19 cellular contexts compared by ENCODE assay signal in genomic region chr1:17377325-17377953, GRCh38. TPM values are rescaled to one million over a fixed set of nuclear protein-coding genes. Genes with fewer than 3 reads are reported as not detected.
A peak's percentile ranks its signal among the peaks of the same experiment; 100 is the strongest.
DNase-seq lines count a peak whose midpoint lies in the region; TF ChIP-seq lines count a peak whose summit lies in the region.
"Had no signal": no experiment of that assay in that cellular context is flagged by ENCODE, and none has a peak within 500 bp of the region (broad histone marks: within the 10 kb centered on the region; RNA-seq: fewer than 3 reads in every experiment).

No MANE protein-coding gene starts in this region.

- no peaks in the 10 kb centered on the region for H3K9me3 Mint-ChIP-seq in activated naive CD4-positive, alpha-beta T cell treated with anti-CD3 and anti-CD28 coated beads for 36 hours
- no peaks in the 10 kb centered on the region for H3K9me3 Mint-ChIP-seq in activated naive CD4-positive, alpha-beta T cell treated with anti-CD3 and anti-CD28 coated beads, Interleukin-2, amount 10 ng/mL, durations not matched to agents 7 days and 5 days
- H3K9me3 Mint-ChIP-seq: activated naive CD8-positive, alpha-beta T cell treated with anti-CD3 and anti-CD28 coated beads for 36 hours had no signal

- H3K36me3 Mint-ChIP-seq in activated naive CD4-positive, alpha-beta T cell treated with anti-CD3 and anti-CD28 coated beads for 36 hours (ENCODE audit: low read depth), result no peaks in the 10 kb centered on the region
- no peaks in the 10 kb centered on the region for H3K36me3 Mint-ChIP-seq in activated naive CD4-positive, alpha-beta T cell treated with anti-CD3 and anti-CD28 coated beads, Interleukin-2, amount 10 ng/mL, durations not matched to agents 7 days and 5 days
- H3K36me3 Mint-ChIP-seq: activated naive CD8-positive, alpha-beta T cell treated with anti-CD3 and anti-CD28 coated beads for 36 hours had no signal

- no peaks in the 10 kb centered on the region for H3K27me3 ChIP-seq in HUES48 (ENCODE audit: control insufficient read depth, insufficient read depth, low read length)
- H3K27me3 ChIP-seq: cardiac muscle cell had no signal

- no peak for TF ChIP-seq CTCF in C4-2B (conservative IDR thresholded peaks at IDR 0.05)

- no peaks in the 10 kb centered on the region for H3K9me3 ChIP-seq in HUES48 (ENCODE audit: control insufficient read depth, insufficient read depth, low read length)
- H3K9me3 ChIP-seq: HAP-1 had no signal

- intact Hi-C loops in activated naive CD4-positive, alpha-beta T cell treated with anti-CD3 and anti-CD28 coated beads for 36 hours (cut with micrococcal nuclease), result no loop called here

- no peak overlapping the region for H3K9ac ChIP-seq in HUES48 (ENCODE audit: low read depth, low read length)

- H3K4me1 Mint-ChIP-seq in activated naive CD4-positive, alpha-beta T cell treated with anti-CD3 and anti-CD28 coated beads for 36 hours (ENCODE audit: low read depth), result no peaks in the 10 kb centered on the region
- H3K4me1 Mint-ChIP-seq in activated naive CD4-positive, alpha-beta T cell treated with anti-CD3 and anti-CD28 coated beads, Interleukin-2, amount 10 ng/mL, durations not matched to agents 7 days and 5 days, result no peaks in the 10 kb centered on the region
- H3K4me1 Mint-ChIP-seq: activated naive CD8-positive, alpha-beta T cell treated with anti-CD3 and anti-CD28 coated beads for 36 hours had no signal

- peaks cover 4% of the 10 kb centered on the region for H3K27me3 Mint-ChIP-seq in activated naive CD4-positive, alpha-beta T cell treated with anti-CD3 and anti-CD28 coated beads for 36 hours (ENCODE audit: low read depth)
- H3K27me3 Mint-ChIP-seq in activated naive CD4-positive, alpha-beta T cell treated with anti-CD3 and anti-CD28 coated beads, Interleukin-2, amount 10 ng/mL, durations not matched to agents 7 days and 5 days, result peaks cover 16% of the 10 kb centered on the region
- H3K27me3 Mint-ChIP-seq: activated naive CD8-positive, alpha-beta T cell treated with anti-CD3 and anti-CD28 coated beads for 36 hours had no signal

- H3K36me3 ChIP-seq in HUES48 (ENCODE audit: control insufficient read depth, insufficient read depth, low read length), result no peaks in the 10 kb centered on the region
- H3K36me3 ChIP-seq: cardiac muscle cell, HAP-1 had no signal

- POLR2A ChIA-PET in HEK293T (lab: Yijun Ruan, JAX), result no interaction called here

- DNase-seq in NCI-H510A (lab: John Stamatoyannopoulos, UW), result peak; percentile 93
- DNase-seq in iPS DF 19.7 (ENCODE audit: low read depth, low spot score), result peak; percentile 84
- no peak for DNase-seq in activated naive CD4-positive, alpha-beta T cell treated with anti-CD3 and anti-CD28 coated beads for 36 hours
- DNase-seq in NCI-H2171 (lab: John Stamatoyannopoulos, UW), result no peak
- DNase-seq in activated naive CD4-positive, alpha-beta T cell treated with anti-CD3 and anti-CD28 coated beads, Interleukin-2, amount 10 ng/mL, durations not matched to agents 7 days and 5 days, result no peak
- no peak for DNase-seq in HEK293T (ENCODE audit: extremely low spot score)
- DNase-seq: activated CD4-positive, alpha-beta T cell treated with anti-CD3 and anti-CD28 coated beads, Interleukin-2, amount 50 U/mL, for 1 hour; activated naive CD8-positive, alpha-beta T cell treated with anti-CD3 and anti-CD28 coated beads for 36 hours; NCI-H1930; SHP77 treated with DMSO at 0.1 percent for 48 hours; stimulated activated CD4-positive, alpha-beta T cell treated with anti-CD3 and anti-CD28 coated beads, Interleukin-4, amount 100 ng/mL, for 1 hour; T-helper 9 cell had no signal

- 0 out of 2 replicates have a peak overlapping the region, but pooled peaks have one; percentile 7 for H3K4me3 ChIP-seq in HUES48 (ENCODE audit: low read depth, low read length)
- H3K4me3 ChIP-seq: cardiac muscle cell, HAP-1 had no signal

- H3K4me1 ChIP-seq in HUES48 (ENCODE audit: control insufficient read depth, insufficient read depth, low read length), result peaks cover 11% of the 10 kb centered on the region; the same call in 1 of the 2 replicates
- H3K4me1 ChIP-seq: HAP-1 had no signal

- peak overlapping the region; percentile 24; the same call in 1 of the 2 replicates for H3K27ac ChIP-seq in C4-2B
- peak overlapping the region; percentile 22 for H3K27ac ChIP-seq in HUES48 (ENCODE audit: low read depth, low read length)
- H3K27ac ChIP-seq: cardiac muscle cell had no signal

- H3K27ac Mint-ChIP-seq in activated naive CD4-positive, alpha-beta T cell treated with anti-CD3 and anti-CD28 coated beads for 36 hours, result no peak overlapping the region
- H3K27ac Mint-ChIP-seq in activated naive CD4-positive, alpha-beta T cell treated with anti-CD3 and anti-CD28 coated beads, Interleukin-2, amount 10 ng/mL, durations not matched to agents 7 days and 5 days, result no peak overlapping the region
- H3K27ac Mint-ChIP-seq: activated naive CD8-positive, alpha-beta T cell treated with anti-CD3 and anti-CD28 coated beads for 36 hours had no signal

- CTCF ChIA-PET in activated naive CD4-positive, alpha-beta T cell treated with anti-CD3 and anti-CD28 coated beads for 36 hours (lab: Charles Lee), result no interaction called here
- CTCF ChIA-PET in activated naive CD4-positive, alpha-beta T cell treated with anti-CD3 and anti-CD28 coated beads, Interleukin-2, amount 10 ng/mL, durations not matched to agents 7 days and 5 days (lab: Charles Lee), result no interaction called here
- CTCF ChIA-PET in HEK293T (lab: Yijun Ruan, JAX), result no interaction called here

- H3K4me3 Mint-ChIP-seq in activated naive CD4-positive, alpha-beta T cell treated with anti-CD3 and anti-CD28 coated beads for 36 hours, result no peak overlapping the region
- H3K4me3 Mint-ChIP-seq in activated naive CD4-positive, alpha-beta T cell treated with anti-CD3 and anti-CD28 coated beads, Interleukin-2, amount 10 ng/mL, durations not matched to agents 7 days and 5 days, result no peak overlapping the region
- H3K4me3 Mint-ChIP-seq: activated naive CD8-positive, alpha-beta T cell treated with anti-CD3 and anti-CD28 coated beads for 36 hours had no signal

TF ChIP-seq in HEK293T, 16 proteins besides CTCF, POLR2A, EP300 and RAD21:
- TF ChIP-seq TARDBP (IDR thresholded peaks at IDR 0.05) (no peak), NFRKB (IDR thresholded peaks at IDR 0.05) (no peak), ZNF384 (IDR thresholded peaks at IDR 0.05) (no peak), FOXA1 (IDR thresholded peaks at IDR 0.05) (no peak), FOXM1 (IDR thresholded peaks at IDR 0.05; ENCODE audit: borderline replicate concordance) (no peak), HDGF (IDR thresholded peaks at IDR 0.05; ENCODE audit: borderline replicate concordance) (no peak), LEF1 (IDR thresholded peaks at IDR 0.05; ENCODE audit: borderline replicate concordance) (no peak), SP1 (IDR thresholded peaks at IDR 0.05) (no peak), ARNT (IDR thresholded peaks at IDR 0.05) (no peak), L3MBTL2 (conservative IDR thresholded peaks at IDR 0.05) (no peak), FOXK2 (IDR thresholded peaks at IDR 0.05) (no peak), CTBP1 (IDR thresholded peaks at IDR 0.05; ENCODE audit: borderline replicate concordance) (no peak), ELF4 (IDR thresholded peaks at IDR 0.05) (no peak), BHLHE40 (IDR thresholded peaks at IDR 0.05; ENCODE audit: borderline replicate concordance) (no peak), SUZ12 (IDR thresholded peaks at IDR 0.05) (no peak), PKNOX1 (IDR thresholded peaks at IDR 0.05) (no peak)

RNA-seq across cellular contexts. Expression of gene PADI6, which starts 5.4 kb away (rescaled TPM):
- total RNA-seq in activated naive CD4-positive, alpha-beta T cell treated with anti-CD3 and anti-CD28 coated beads for 36 hours, result not detected
- total RNA-seq: activated naive CD8-positive, alpha-beta T cell treated with anti-CD3 and anti-CD28 coated beads for 36 hours; cardiac muscle cell; LHCN-M2; lung microvascular endothelial cell; sciatic nerve had no signal

Comparison
In these comparisons a context has a peak if more than half of its experiments do, and no peak if none do; other contexts are left out.
1. DNase-seq: peak in NCI-H510A (single experiment) and iPS DF 19.7 (single experiment); none in activated naive CD4-positive, alpha-beta T cell treated with anti-CD3 and anti-CD28 coated beads for 36 hours (single experiment), NCI-H2171 (single experiment), activated naive CD4-positive, alpha-beta T cell treated with anti-CD3 and anti-CD28 coated beads, Interleukin-2, amount 10 ng/mL, durations not matched to agents 7 days and 5 days (single experiment) and HEK293T (single experiment).